In genomic region chr3:39882111-39882510, GRCh38 we compare ENCODE assay signal across 3 cellular contexts.
"Had no signal": no experiment of that assay in that cellular context is flagged by ENCODE, and none has a peak within 500 bp of the region (broad histone marks: within the 10 kb centered on the region; RNA-seq: fewer than 3 reads in every experiment).

No MANE protein-coding gene starts in this region.

- H3K4me3 ChIP-seq: GM12878 had no signal

- DNase-seq: GDM1, GF-D8 had no signal

- ATAC-seq: GM12878 had no signal
